In genomic region chr1:37486680-37487618, GRCh38 we compare ENCODE assay signal across 1 cellular context.
TF ChIP-seq lines count a peak whose summit lies in the region.

No MANE protein-coding gene starts in this region.

TF ChIP-seq in HepG2, 621 proteins besides CTCF, POLR2A, EP300 and RAD21 (continued from another document and continues in another):
- TF ChIP-seq PLSCR1 (CRISPR knock-in tag; IDR thresholded peaks at IDR 0.05; ENCODE audit: borderline replicate concordance): no peak
- TF ChIP-seq HIC2 (CRISPR knock-in tag; IDR thresholded peaks at IDR 0.05; ENCODE audit: low read depth): no peak
- no peak for TF ChIP-seq ZNF253 (CRISPR knock-in tag; IDR thresholded peaks at IDR 0.05; ENCODE audit: borderline replicate concordance)
- TF ChIP-seq EHMT2 (IDR thresholded peaks at IDR 0.05; ENCODE audit: borderline replicate concordance, low read depth, low read length): no peak
- no peak for TF ChIP-seq ZNF564 (CRISPR knock-in tag; IDR thresholded peaks at IDR 0.05)
- TF ChIP-seq MAFK (conservative IDR thresholded peaks at IDR 0.05 in 1 of 2, IDR thresholded peaks at IDR 0.05 in 1 of 2; ENCODE audit: low read length in 2 of 2): peak; percentile 52 to 58
- no peak for TF ChIP-seq NFYB (CRISPR knock-in tag; IDR thresholded peaks at IDR 0.05)
- no peak for TF ChIP-seq TFDP1 (CRISPR knock-in tag; IDR thresholded peaks at IDR 0.05; ENCODE audit: borderline replicate concordance)
- TF ChIP-seq ZNF317 (CRISPR knock-in tag; IDR thresholded peaks at IDR 0.05): no peak
- TF ChIP-seq PLRG1 (conservative IDR thresholded peaks at IDR 0.05): no peak
- TF ChIP-seq HBP1 (CRISPR knock-in tag; IDR thresholded peaks at IDR 0.05; ENCODE audit: low read depth): no peak
- TF ChIP-seq NR2F2 (IDR thresholded peaks at IDR 0.05; ENCODE audit: borderline replicate concordance, low read depth): no peak
- no peak for TF ChIP-seq POGK (CRISPR knock-in tag; conservative IDR thresholded peaks at IDR 0.05)
- TF ChIP-seq THAP7 (CRISPR knock-in tag; IDR thresholded peaks at IDR 0.05): no peak
- no peak for TF ChIP-seq RCOR2 (CRISPR knock-in tag; IDR thresholded peaks at IDR 0.05)
- no peak for TF ChIP-seq ZNF18 (CRISPR knock-in tag; IDR thresholded peaks at IDR 0.05; ENCODE audit: insufficient replicate concordance)
- TF ChIP-seq RFX5 (IDR thresholded peaks at IDR 0.05; ENCODE audit: low read depth, low read length): no peak
- TF ChIP-seq ZNF563 (CRISPR knock-in tag; IDR thresholded peaks at IDR 0.05): no peak
- TF ChIP-seq HDAC6 (IDR thresholded peaks at IDR 0.05; ENCODE audit: low read depth, low read length): no peak
- TF ChIP-seq ZSCAN20 (CRISPR knock-in tag; IDR thresholded peaks at IDR 0.05; ENCODE audit: borderline replicate concordance): no peak
- no peak for TF ChIP-seq ZNF766 (CRISPR knock-in tag; IDR thresholded peaks at IDR 0.05; ENCODE audit: borderline replicate concordance)
- TF ChIP-seq MEF2D (CRISPR knock-in tag; IDR thresholded peaks at IDR 0.05): no peak
- no peak for TF ChIP-seq REXO4 (CRISPR knock-in tag; IDR thresholded peaks at IDR 0.05; ENCODE audit: borderline replicate concordance)
- no peak for TF ChIP-seq KLF6 (CRISPR knock-in tag; IDR thresholded peaks at IDR 0.05)
- no peak for TF ChIP-seq TSC22D2 (CRISPR knock-in tag; IDR thresholded peaks at IDR 0.05; ENCODE audit: borderline replicate concordance)
- no peak for TF ChIP-seq FUBP1 (CRISPR knock-in tag; IDR thresholded peaks at IDR 0.05; ENCODE audit: borderline replicate concordance)
- TF ChIP-seq JUND (CRISPR knock-in tag; IDR thresholded peaks at IDR 0.05): no peak
- TF ChIP-seq ERF (CRISPR knock-in tag; IDR thresholded peaks at IDR 0.05): no peak
- TF ChIP-seq FOSL2 (CRISPR knock-in tag; IDR thresholded peaks at IDR 0.05): peak; percentile 52
- TF ChIP-seq MXD1 (CRISPR knock-in tag; IDR thresholded peaks at IDR 0.05): no peak
- TF ChIP-seq ZFX (CRISPR knock-in tag; IDR thresholded peaks at IDR 0.05; ENCODE audit: low read depth): 0 out of 2 replicates have a peak, but pooled peaks have one; percentile 16
- no peak for TF ChIP-seq NFIC (IDR thresholded peaks at IDR 0.05; ENCODE audit: low read length)
- TF ChIP-seq SIN3A (IDR thresholded peaks at IDR 0.05; ENCODE audit: borderline replicate concordance, low read depth, low read length): no peak
- no peak for TF ChIP-seq ATRX (CRISPR knock-in tag; IDR thresholded peaks at IDR 0.05; ENCODE audit: borderline replicate concordance)
- peak in 1 of 2 experiments; percentile 57; a peak in 1 of 4 replicates for TF ChIP-seq HMGXB4 (CRISPR knock-in tag; IDR thresholded peaks at IDR 0.05; ENCODE audit: borderline replicate concordance in 1 of 2, low read depth in 1 of 2)
- no peak for TF ChIP-seq SP1 (IDR thresholded peaks at IDR 0.05)
- TF ChIP-seq SP1 (CRISPR knock-in tag; IDR thresholded peaks at IDR 0.05): no peak
- TF ChIP-seq ATF3 (CRISPR knock-in tag; IDR thresholded peaks at IDR 0.05): no peak
- peak; percentile 51 for TF ChIP-seq ZNF687 (CRISPR knock-in tag; IDR thresholded peaks at IDR 0.05)
